In genomic region chr20:32285621-32286334, GRCh38 we compare ENCODE assay signal across 1 cellular context.
TF ChIP-seq lines count a peak whose summit lies in the region.

No MANE protein-coding gene starts in this region.

TF ChIP-seq in K562, 482 proteins besides CTCF, POLR2A, EP300 and RAD21 (continued from another document):
- TF ChIP-seq ZNF121 (CRISPR knock-in tag; conservative IDR thresholded peaks at IDR 0.05) (no peak), BHLHE40 (IDR thresholded peaks at IDR 0.05; ENCODE audit: low read length) (peak; percentile 64), ZNF263 (CRISPR knock-in tag; IDR thresholded peaks at IDR 0.05; ENCODE audit: borderline replicate concordance) (peak; percentile 39; the same call in 1 of the 2 replicates), GABPB1 (CRISPR knock-in tag; IDR thresholded peaks at IDR 0.05) (no peak), TGIF2 (CRISPR knock-in tag; IDR thresholded peaks at IDR 0.05) (no peak), RERE (CRISPR knock-in tag; IDR thresholded peaks at IDR 0.05; ENCODE audit: borderline replicate concordance) (no peak), GATAD2A (IDR thresholded peaks at IDR 0.05) (no peak), VEZF1 (CRISPR knock-in tag; IDR thresholded peaks at IDR 0.05) (peak; percentile 34; the same call in 1 of the 2 replicates), ZBTB26 (CRISPR knock-in tag; IDR thresholded peaks at IDR 0.05) (no peak), TAF15 (IDR thresholded peaks at IDR 0.05; ENCODE audit: low read depth, low read length) (no peak), CAMTA2 (CRISPR knock-in tag; conservative IDR thresholded peaks at IDR 0.05) (no peak), ZNF407 (IDR thresholded peaks at IDR 0.05; ENCODE audit: low read depth) (no peak), ZHX1 (conservative IDR thresholded peaks at IDR 0.05; ENCODE audit: low read length) (no peak), NFE2L1 (tag; IDR thresholded peaks at IDR 0.05; ENCODE audit: borderline replicate concordance, low read depth) (no peak), MEF2D (tag; conservative IDR thresholded peaks at IDR 0.05; ENCODE audit: low read depth) (peak; percentile 98), ELK3 (CRISPR knock-in tag; IDR thresholded peaks at IDR 0.05) (no peak), HLTF (IDR thresholded peaks at IDR 0.05) (no peak), ZNF146 (CRISPR knock-in tag; IDR thresholded peaks at IDR 0.05; ENCODE audit: unreplicated experiment) (no peak), MAFF (IDR thresholded peaks at IDR 0.05; ENCODE audit: low read length) (no peak; the same call in 1 of the 2 replicates), HOXB6 (CRISPR knock-in tag; IDR thresholded peaks at IDR 0.05; ENCODE audit: borderline replicate concordance) (no peak), ZNF143 (CRISPR knock-in tag; IDR thresholded peaks at IDR 0.05) (no peak), ZNF184 (CRISPR knock-in tag; IDR thresholded peaks at IDR 0.05) (no peak), JUN (IDR thresholded peaks at IDR 0.05; ENCODE audit: borderline replicate concordance, low read depth, low read length) (no peak), JUN (CRISPR knock-in tag; IDR thresholded peaks at IDR 0.05; ENCODE audit: borderline replicate concordance) (no peak)
